2 cellular contexts compared by ENCODE assay signal in the genomic region with DNA sequence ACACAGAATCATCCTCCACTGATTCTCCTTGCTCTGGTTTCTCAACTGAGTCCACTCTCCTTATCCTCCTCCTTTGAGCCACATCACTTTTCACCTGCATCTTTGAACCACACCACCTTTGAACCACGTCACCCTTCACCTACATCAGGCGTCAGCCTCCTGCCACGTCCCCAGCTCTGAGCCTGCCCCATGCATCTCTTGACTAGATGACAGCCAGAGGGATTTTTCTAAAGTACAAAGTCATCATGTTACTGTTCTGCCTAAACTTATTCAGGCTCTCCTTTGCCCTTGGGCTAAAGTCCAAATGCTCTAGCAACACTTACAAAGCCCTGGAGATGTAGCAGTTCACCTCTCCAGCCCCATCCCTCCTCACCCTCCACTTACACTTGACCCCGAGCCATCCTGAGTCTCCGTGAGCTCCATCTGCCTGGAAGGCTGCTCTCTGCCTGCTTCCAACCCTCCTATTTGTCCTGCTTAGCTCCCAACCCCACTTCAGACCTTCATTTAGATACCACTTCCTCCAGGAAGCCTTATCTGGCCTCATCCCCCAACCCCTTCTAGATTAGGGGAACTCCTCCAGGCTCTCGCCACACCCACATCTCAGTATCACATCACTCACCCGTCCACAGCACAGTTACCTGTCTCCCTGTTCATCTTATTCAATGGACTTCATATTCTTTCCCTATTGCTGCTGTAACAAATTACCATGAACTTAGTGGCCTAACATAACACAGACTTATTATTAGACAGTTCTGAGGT.
TF ChIP-seq lines count a peak whose summit lies in the region.

No MANE protein-coding gene starts in this region.

TF ChIP-seq in GM12891, 5 proteins besides CTCF, POLR2A, EP300 and RAD21:
- TF ChIP-seq SPI1 (IDR thresholded peaks at IDR 0.05; ENCODE audit: low read depth, low read length) (peak; percentile 54), TAF1 (IDR thresholded peaks at IDR 0.05; ENCODE audit: low read depth, low read length) (no peak)
TF ChIP-seq in GM12891: peak in this region for 1.

TF ChIP-seq in K562, 482 proteins besides CTCF, POLR2A, EP300 and RAD21:
- TF ChIP-seq ATF1 (CRISPR knock-in tag; IDR thresholded peaks at IDR 0.05) (no peak), ATF1 (tag; IDR thresholded peaks at IDR 0.05) (no peak), ZFP36 (IDR thresholded peaks at IDR 0.05; ENCODE audit: low read depth, low read length, partially characterized antibody) (peak; percentile 43)
